1 cellular context compared by ENCODE assay signal in the genomic region with DNA sequence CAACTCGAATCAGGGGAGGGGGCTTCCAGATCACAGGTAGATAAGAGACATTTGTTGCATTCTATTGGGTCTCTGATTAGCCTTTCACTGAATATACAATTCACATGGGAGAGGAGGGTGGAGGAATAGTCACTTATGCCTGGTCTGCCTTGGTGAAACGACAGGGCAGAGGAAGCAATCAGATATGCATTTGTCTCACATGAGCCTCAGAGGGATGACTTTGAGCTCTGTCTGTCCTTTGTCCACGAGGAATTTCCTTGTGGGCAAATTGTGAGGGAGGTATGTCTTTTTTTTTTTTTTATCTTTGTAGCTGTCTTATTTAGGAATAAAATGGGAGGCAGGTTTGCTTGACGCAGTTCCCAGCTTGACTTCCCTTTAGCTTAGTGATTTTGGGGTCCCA.
TF ChIP-seq lines count a peak whose summit lies in the region.

No MANE protein-coding gene starts in this region.

TF ChIP-seq in IMR-90, 13 proteins besides CTCF, POLR2A, EP300 and RAD21:
- TF ChIP-seq SMC3 (IDR thresholded peaks at IDR 0.05; ENCODE audit: low read depth, low read length) (no peak), RCOR1 (IDR thresholded peaks at IDR 0.05; ENCODE audit: insufficient replicate concordance, low read length) (no peak), BHLHE40 (IDR thresholded peaks at IDR 0.05; ENCODE audit: low read depth, low read length) (no peak), CEBPB (IDR thresholded peaks at IDR 0.05; ENCODE audit: low read depth, low read length) (no peak), FOS (IDR thresholded peaks at IDR 0.05; ENCODE audit: low read depth, low read length) (no peak), NFE2L2 (IDR thresholded peaks at IDR 0.05; ENCODE audit: low read depth, low read length) (no peak), CHD1 (IDR thresholded peaks at IDR 0.05; ENCODE audit: low read depth, low read length) (no peak), MXI1 (IDR thresholded peaks at IDR 0.05; ENCODE audit: borderline replicate concordance, low read depth, low read length) (no peak)
- TF ChIP-seq, protein P1, sequence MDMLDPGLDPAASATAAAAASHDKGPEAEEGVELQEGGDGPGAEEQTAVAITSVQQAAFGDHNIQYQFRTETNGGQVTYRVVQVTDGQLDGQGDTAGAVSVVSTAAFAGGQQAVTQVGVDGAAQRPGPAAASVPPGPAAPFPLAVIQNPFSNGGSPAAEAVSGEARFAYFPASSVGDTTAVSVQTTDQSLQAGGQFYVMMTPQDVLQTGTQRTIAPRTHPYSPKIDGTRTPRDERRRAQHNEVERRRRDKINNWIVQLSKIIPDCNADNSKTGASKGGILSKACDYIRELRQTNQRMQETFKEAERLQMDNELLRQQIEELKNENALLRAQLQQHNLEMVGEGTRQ (IDR thresholded peaks at IDR 0.05; ENCODE audit: low read depth, low read length): no peak
- TF ChIP-seq, protein P2, sequence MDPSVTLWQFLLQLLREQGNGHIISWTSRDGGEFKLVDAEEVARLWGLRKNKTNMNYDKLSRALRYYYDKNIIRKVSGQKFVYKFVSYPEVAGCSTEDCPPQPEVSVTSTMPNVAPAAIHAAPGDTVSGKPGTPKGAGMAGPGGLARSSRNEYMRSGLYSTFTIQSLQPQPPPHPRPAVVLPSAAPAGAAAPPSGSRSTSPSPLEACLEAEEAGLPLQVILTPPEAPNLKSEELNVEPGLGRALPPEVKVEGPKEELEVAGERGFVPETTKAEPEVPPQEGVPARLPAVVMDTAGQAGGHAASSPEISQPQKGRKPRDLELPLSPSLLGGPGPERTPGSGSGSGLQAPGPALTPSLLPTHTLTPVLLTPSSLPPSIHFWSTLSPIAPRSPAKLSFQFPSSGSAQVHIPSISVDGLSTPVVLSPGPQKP (IDR thresholded peaks at IDR 0.05; ENCODE audit: borderline replicate concordance, low read depth, low read length): no peak
TF ChIP-seq in IMR-90: peak in this region for 0.
